17 cellular contexts compared by ENCODE assay signal in genomic region chr1:204447736-204448135, GRCh38. TPM values are rescaled to one million over a fixed set of nuclear protein-coding genes. Genes with fewer than 3 reads are reported as not detected.
DNase-seq lines count a peak whose midpoint lies in the region; ATAC-seq and TF ChIP-seq lines count a peak whose summit lies in the region.
"Had no signal": no experiment of that assay in that cellular context is flagged by ENCODE, and none has a peak within 500 bp of the region (broad histone marks: within the 10 kb centered on the region; RNA-seq: fewer than 3 reads in every experiment).

No MANE protein-coding gene starts in this region.

- TF ChIP-seq CTCF in brain (conservative IDR thresholded peaks at IDR 0.05), result no peak
- TF ChIP-seq CTCF in osteocyte (IDR thresholded peaks at IDR 0.05), result no peak

- H3K4me3 Mint-ChIP-seq in activated naive CD8-positive, alpha-beta T cell treated with anti-CD3 and anti-CD28 coated beads for 36 hours, result no peak overlapping the region
- H3K4me3 Mint-ChIP-seq in activated naive CD8-positive, alpha-beta T cell treated with anti-CD3 and anti-CD28 coated beads, Interleukin-2, amount 50 U/mL, for 24 hours, result no peak overlapping the region
- H3K4me3 Mint-ChIP-seq in brain, result no peak overlapping the region
- no peak overlapping the region for H3K4me3 Mint-ChIP-seq in naive thymus-derived CD4-positive, alpha-beta T cell
- no peak overlapping the region for H3K4me3 Mint-ChIP-seq in osteocyte (ENCODE audit: unreplicated experiment)

- ATAC-seq in activated naive CD8-positive, alpha-beta T cell treated with anti-CD3 and anti-CD28 coated beads, Interleukin-2, amount 50 U/mL, for 24 hours, result no peak
- ATAC-seq in naive thymus-derived CD4-positive, alpha-beta T cell, result no peak
- ATAC-seq: lower lobe of right lung had no signal

- no peaks in the 10 kb centered on the region for H3K9me3 ChIP-seq in naive thymus-derived CD4-positive, alpha-beta T cell (ENCODE audit: control insufficient read depth in 2 of 3, low read length in 3 of 3)
- H3K9me3 ChIP-seq: esophagus squamous epithelium, lower lobe of right lung, vagina had no signal

- H3K27ac ChIP-seq in naive thymus-derived CD4-positive, alpha-beta T cell (ENCODE audit: low read depth, low read length), result no peak overlapping the region
- peak overlapping the region; percentile 90 for H3K27ac ChIP-seq in temporal lobe (ENCODE audit: low read depth, low read length)
- H3K27ac ChIP-seq: lower lobe of right lung, vagina had no signal

- no peaks in the 10 kb centered on the region for H3K27me3 ChIP-seq in naive thymus-derived CD4-positive, alpha-beta T cell (ENCODE audit: control insufficient read depth in 2 of 2, insufficient read depth in 2 of 2, low read length in 2 of 2)
- H3K27me3 ChIP-seq: esophagus squamous epithelium, vagina had no signal

- peaks cover 6 to 81% (median 16%) of the 10 kb centered on the region in 3 experiments for H3K36me3 ChIP-seq in naive thymus-derived CD4-positive, alpha-beta T cell (ENCODE audit: control insufficient read depth in 2 of 3, insufficient read depth in 3 of 3, low read length in 3 of 3)
- H3K36me3 ChIP-seq: WERI-Rb-1 had no signal

- H3K4me1 ChIP-seq in naive thymus-derived CD4-positive, alpha-beta T cell (ENCODE audit: control insufficient read depth in 2 of 2, insufficient read depth in 2 of 2, low read length in 2 of 2), result peaks cover 5 to 11% of the 10 kb centered on the region in 2 donors

- H3K4me1 Mint-ChIP-seq in activated naive CD8-positive, alpha-beta T cell treated with anti-CD3 and anti-CD28 coated beads for 36 hours, result peaks cover 20% of the 10 kb centered on the region
- H3K4me1 Mint-ChIP-seq in activated naive CD8-positive, alpha-beta T cell treated with anti-CD3 and anti-CD28 coated beads, Interleukin-2, amount 50 U/mL, for 24 hours, result peaks cover 49% of the 10 kb centered on the region
- H3K4me1 Mint-ChIP-seq in brain (peaks cover 22% of the 10 kb centered on the region), osteocyte (ENCODE audit: unreplicated experiment) (peaks cover 5% of the 10 kb centered on the region)
- H3K4me1 Mint-ChIP-seq in naive thymus-derived CD4-positive, alpha-beta T cell, result peaks cover 3 to 38% (median 17%) of the 10 kb centered on the region in 7 donors

- H3K27ac Mint-ChIP-seq in activated naive CD8-positive, alpha-beta T cell treated with anti-CD3 and anti-CD28 coated beads for 36 hours, result peak overlapping the region; percentile 34
- H3K27ac Mint-ChIP-seq in activated naive CD8-positive, alpha-beta T cell treated with anti-CD3 and anti-CD28 coated beads, Interleukin-2, amount 50 U/mL, for 24 hours, result no peak overlapping the region
- H3K27ac Mint-ChIP-seq in brain (peak overlapping the region; percentile 31 to 96 (median 91)), osteocyte (ENCODE audit: unreplicated experiment) (no peak overlapping the region)
- H3K27ac Mint-ChIP-seq in naive thymus-derived CD4-positive, alpha-beta T cell, result peak overlapping the region in 8 of 9 donors; percentile 10 to 73 (median 52)

- CTCF ChIA-PET in naive thymus-derived CD4-positive, alpha-beta T cell (lab: Charles Lee), result interaction anchor here (0.9 to 22.5 kb wide), 9 partner anchors 10 to 109 kb away, joined by 3 to 434 read pairs (median 10); partner anchors contain the start of genes MDM4 and PIK3C2B

- H3K36me3 Mint-ChIP-seq in activated naive CD8-positive, alpha-beta T cell treated with anti-CD3 and anti-CD28 coated beads for 36 hours, result peaks cover 17% of the 10 kb centered on the region
- peaks cover 29% of the 10 kb centered on the region for H3K36me3 Mint-ChIP-seq in activated naive CD8-positive, alpha-beta T cell treated with anti-CD3 and anti-CD28 coated beads, Interleukin-2, amount 50 U/mL, for 24 hours (ENCODE audit: low read depth)
- peaks cover 82% of the 10 kb centered on the region for H3K36me3 Mint-ChIP-seq in brain
- peaks cover 0 to 43% (median 17%) of the 10 kb centered on the region in 5 donors for H3K36me3 Mint-ChIP-seq in naive thymus-derived CD4-positive, alpha-beta T cell
- peaks cover 32% of the 10 kb centered on the region for H3K36me3 Mint-ChIP-seq in osteocyte (ENCODE audit: unreplicated experiment)

- no peak for DNase-seq in activated naive CD8-positive, alpha-beta T cell treated with anti-CD3 and anti-CD28 coated beads for 36 hours
- no peak for DNase-seq in activated naive CD8-positive, alpha-beta T cell treated with anti-CD3 and anti-CD28 coated beads, Interleukin-2, amount 50 U/mL, for 24 hours
- no peak for DNase-seq in naive thymus-derived CD4-positive, alpha-beta T cell
- DNase-seq in NCI-H2029 treated with DMSO at 0.1 percent for 48 hours (lab: John Stamatoyannopoulos, UW) (no peak), osteocyte (ENCODE audit: extremely low spot score, unreplicated experiment) (no peak)
- DNase-seq in activated CD8-positive, alpha-beta memory T cell treated with anti-CD3 and anti-CD28 coated beads, Interleukin-2, amount 50 U/mL, for 4 hours, result no peak
- DNase-seq: activated gamma-delta T cell treated with Interleukin-2 at 50 U/mL for 16 hours, esophagus squamous epithelium, head of caudate nucleus, lower lobe of right lung, NCI-H2227 treated with DMSO at 0.1 percent for 48 hours, SW 1271, WERI-Rb-1 had no signal

- intact Hi-C loops in naive thymus-derived CD4-positive, alpha-beta T cell (cut with micrococcal nuclease), result loop anchor here (2.0 to 5.0 kb wide), 3 partner anchors 13 to 315 kb away; partner anchors contain the start of gene PIK3C2B (in 2 of the 2)

- H3K4me3 ChIP-seq in naive thymus-derived CD4-positive, alpha-beta T cell (ENCODE audit: low read length), result no peak overlapping the region
- H3K4me3 ChIP-seq: esophagus squamous epithelium, lower lobe of right lung, vagina had no signal

- no peaks in the 10 kb centered on the region for H3K27me3 Mint-ChIP-seq in activated naive CD8-positive, alpha-beta T cell treated with anti-CD3 and anti-CD28 coated beads for 36 hours
- H3K27me3 Mint-ChIP-seq in activated naive CD8-positive, alpha-beta T cell treated with anti-CD3 and anti-CD28 coated beads, Interleukin-2, amount 50 U/mL, for 24 hours, result no peaks in the 10 kb centered on the region
- H3K27me3 Mint-ChIP-seq in brain (no peaks in the 10 kb centered on the region), osteocyte (ENCODE audit: unreplicated experiment) (no peaks in the 10 kb centered on the region)
- no peaks in the 10 kb centered on the region for H3K27me3 Mint-ChIP-seq in naive thymus-derived CD4-positive, alpha-beta T cell

- POLR2A ChIA-PET in naive thymus-derived CD4-positive, alpha-beta T cell (lab: Charles Lee), result interaction anchor here (1.2 to 2.5 kb wide), 5 partner anchors 10 to 55 kb away, joined by 3 to 21 read pairs (median 3); partner anchors contain the start of gene PIK3C2B

- no peaks in the 10 kb centered on the region for H3K9me3 Mint-ChIP-seq in activated naive CD8-positive, alpha-beta T cell treated with anti-CD3 and anti-CD28 coated beads for 36 hours
- H3K9me3 Mint-ChIP-seq in activated naive CD8-positive, alpha-beta T cell treated with anti-CD3 and anti-CD28 coated beads, Interleukin-2, amount 50 U/mL, for 24 hours, result no peaks in the 10 kb centered on the region
- H3K9me3 Mint-ChIP-seq in brain (no peaks in the 10 kb centered on the region), osteocyte (ENCODE audit: unreplicated experiment) (no peaks in the 10 kb centered on the region)
- H3K9me3 Mint-ChIP-seq in naive thymus-derived CD4-positive, alpha-beta T cell, result no peaks in the 10 kb centered on the region
- H3K9me3 Mint-ChIP-seq: nephron had no signal

RNA-seq across cellular contexts. Expression of gene PPP1R15B, which starts 36.1 kb away (rescaled TPM):
- 10 to 100 TPM; 78.6 to 79.9 TPM for total RNA-seq in activated naive CD8-positive, alpha-beta T cell treated with anti-CD3 and anti-CD28 coated beads for 36 hours
- 11.4 TPM for polyA plus RNA-seq in brain (ENCODE audit: insufficient read depth, low read depth, low replicate concordance)
- total RNA-seq in naive thymus-derived CD4-positive, alpha-beta T cell, result 100 to 1,000 TPM in 2 of 5 experiments, 10 to 100 TPM in 3; 69.5 to 175 (median 73.0) TPM
- 10 to 100 TPM; 14.1 to 19.3 TPM for polyA plus RNA-seq in naive thymus-derived CD4-positive, alpha-beta T cell
- total RNA-seq in temporal lobe (37.9 TPM), osteocyte (46.1 and 47.4 TPM in 2 replicates)

RNA-seq across cellular contexts. Expression of gene PIK3C2B, which starts 46.9 kb away (rescaled TPM):
- total RNA-seq in activated naive CD8-positive, alpha-beta T cell treated with anti-CD3 and anti-CD28 coated beads for 36 hours, result 10 to 100 TPM; 21.3 to 21.5 TPM
- polyA plus RNA-seq in brain (ENCODE audit: insufficient read depth, low read depth, low replicate concordance), result 15.6 TPM
- total RNA-seq in naive thymus-derived CD4-positive, alpha-beta T cell, result 10 to 100 TPM; 26.8 to 41.9 (median 32.5) TPM
- polyA plus RNA-seq in naive thymus-derived CD4-positive, alpha-beta T cell, result 1 to 10 TPM; 2.7 to 4.2 TPM
- total RNA-seq in temporal lobe (33.2 TPM), osteocyte (14.9 and 17.5 TPM in 2 replicates)

Comparison
In these comparisons a context has a peak if more than half of its experiments do, and no peak if none do; other contexts are left out.
1. H3K27ac Mint-ChIP-seq: peak in activated naive CD8-positive, alpha-beta T cell treated with anti-CD3 and anti-CD28 coated beads for 36 hours (single experiment), brain (5 of 5) and naive thymus-derived CD4-positive, alpha-beta T cell (8 of 9); none in activated naive CD8-positive, alpha-beta T cell treated with anti-CD3 and anti-CD28 coated beads, Interleukin-2, amount 50 U/mL, for 24 hours (single experiment) and osteocyte (single experiment).